Comparison of ENCODE assay signal across 9 cellular contexts in the genomic region with DNA sequence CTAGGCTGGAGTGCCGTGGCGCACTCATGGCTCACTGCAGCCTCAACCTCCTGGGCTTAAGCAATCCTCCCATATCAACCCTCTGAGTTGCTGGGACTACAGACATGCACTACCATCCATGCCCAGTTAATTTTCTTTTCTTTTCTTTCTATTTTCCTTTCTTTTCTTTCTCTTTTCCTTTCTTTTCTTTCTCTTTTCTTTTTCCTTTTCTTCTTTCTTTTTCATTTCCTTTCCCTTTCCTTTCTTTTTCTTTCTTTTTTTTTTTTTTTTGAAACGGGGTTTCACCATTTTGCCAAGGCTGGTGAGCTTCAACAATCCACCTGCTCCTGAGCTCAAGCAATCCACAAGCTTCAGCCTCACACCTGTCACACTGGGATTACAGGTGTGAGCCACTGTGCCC.
"Had no signal": no experiment of that assay in that cellular context is flagged by ENCODE, and none has a peak within 500 bp of the region (broad histone marks: within the 10 kb centered on the region; RNA-seq: fewer than 3 reads in every experiment).

No MANE protein-coding gene starts in this region.

- H3K4me3 Mint-ChIP-seq: GM23338, H9, HFFc6 had no signal

- H3K27ac ChIP-seq: HL-60, KMS-11 had no signal

- H3K36me3 Mint-ChIP-seq: IgD-negative memory B cell had no signal

- H3K9me3 Mint-ChIP-seq: GM23338, H9, HFFc6 had no signal

- DNase-seq: H9, HCEC 1CT, HFFc6, KBM-7 had no signal

- H3K4me1 Mint-ChIP-seq: GM23338, H9, IgD-negative memory B cell had no signal

- H3K4me2 ChIP-seq: GM23338, KMS-11 had no signal

- ATAC-seq: GM23338, HepG2 had no signal

- H3K27me3 Mint-ChIP-seq: IgD-negative memory B cell had no signal

- H3K27ac Mint-ChIP-seq: GM23338, H9, HFFc6, IgD-negative memory B cell had no signal

- H3K9ac ChIP-seq: KMS-11 had no signal

- H3K4me3 ChIP-seq: GM23338 had no signal
